Comparison of ENCODE assay signal across 1 cellular context in genomic region chr11:74135516-74135840, GRCh38.
A peak's percentile ranks its signal among the peaks of the same experiment; 100 is the strongest.
TF ChIP-seq lines count a peak whose summit lies in the region.

No MANE protein-coding gene starts in this region.

TF ChIP-seq in K562, 482 proteins besides CTCF, POLR2A, EP300 and RAD21:
- TF ChIP-seq, protein P1, sequence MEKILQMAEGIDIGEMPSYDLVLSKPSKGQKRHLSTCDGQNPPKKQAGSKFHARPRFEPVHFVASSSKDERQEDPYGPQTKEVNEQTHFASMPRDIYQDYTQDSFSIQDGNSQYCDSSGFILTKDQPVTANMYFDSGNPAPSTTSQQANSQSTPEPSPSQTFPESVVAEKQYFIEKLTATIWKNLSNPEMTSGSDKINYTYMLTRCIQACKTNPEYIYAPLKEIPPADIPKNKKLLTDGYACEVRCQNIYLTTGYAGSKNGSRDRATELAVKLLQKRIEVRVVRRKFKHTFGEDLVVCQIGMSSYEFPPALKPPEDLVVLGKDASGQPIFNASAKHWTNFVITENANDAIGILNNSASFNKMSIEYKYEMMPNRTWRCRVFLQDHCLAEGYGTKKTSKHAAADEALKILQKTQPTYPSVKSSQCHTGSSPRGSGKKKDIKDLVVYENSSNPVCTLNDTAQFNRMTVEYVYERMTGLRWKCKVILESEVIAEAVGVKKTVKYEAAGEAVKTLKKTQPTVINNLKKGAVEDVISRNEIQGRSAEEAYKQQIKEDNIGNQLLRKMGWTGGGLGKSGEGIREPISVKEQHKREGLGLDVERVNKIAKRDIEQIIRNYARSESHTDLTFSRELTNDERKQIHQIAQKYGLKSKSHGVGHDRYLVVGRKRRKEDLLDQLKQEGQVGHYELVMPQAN (IDR thresholded peaks at IDR 0.05; ENCODE audit: borderline replicate concordance), result no peak
- no peak for TF ChIP-seq ZNF197 (CRISPR knock-in tag; IDR thresholded peaks at IDR 0.05; ENCODE audit: low read depth)
- TF ChIP-seq, protein P2, sequence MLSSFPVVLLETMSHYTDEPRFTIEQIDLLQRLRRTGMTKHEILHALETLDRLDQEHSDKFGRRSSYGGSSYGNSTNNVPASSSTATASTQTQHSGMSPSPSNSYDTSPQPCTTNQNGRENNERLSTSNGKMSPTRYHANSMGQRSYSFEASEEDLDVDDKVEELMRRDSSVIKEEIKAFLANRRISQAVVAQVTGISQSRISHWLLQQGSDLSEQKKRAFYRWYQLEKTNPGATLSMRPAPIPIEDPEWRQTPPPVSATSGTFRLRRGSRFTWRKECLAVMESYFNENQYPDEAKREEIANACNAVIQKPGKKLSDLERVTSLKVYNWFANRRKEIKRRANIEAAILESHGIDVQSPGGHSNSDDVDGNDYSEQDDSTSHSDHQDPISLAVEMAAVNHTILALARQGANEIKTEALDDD (IDR thresholded peaks at IDR 0.05), result 0 out of 2 replicates have a peak, but pooled peaks have one; percentile 27
- TF ChIP-seq AFF4 (CRISPR knock-in tag; IDR thresholded peaks at IDR 0.05), result no peak
- TF ChIP-seq, protein P3, sequence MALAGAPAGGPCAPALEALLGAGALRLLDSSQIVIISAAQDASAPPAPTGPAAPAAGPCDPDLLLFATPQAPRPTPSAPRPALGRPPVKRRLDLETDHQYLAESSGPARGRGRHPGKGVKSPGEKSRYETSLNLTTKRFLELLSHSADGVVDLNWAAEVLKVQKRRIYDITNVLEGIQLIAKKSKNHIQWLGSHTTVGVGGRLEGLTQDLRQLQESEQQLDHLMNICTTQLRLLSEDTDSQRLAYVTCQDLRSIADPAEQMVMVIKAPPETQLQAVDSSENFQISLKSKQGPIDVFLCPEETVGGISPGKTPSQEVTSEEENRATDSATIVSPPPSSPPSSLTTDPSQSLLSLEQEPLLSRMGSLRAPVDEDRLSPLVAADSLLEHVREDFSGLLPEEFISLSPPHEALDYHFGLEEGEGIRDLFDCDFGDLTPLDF (CRISPR knock-in tag; IDR thresholded peaks at IDR 0.05), result no peak
- no peak for TF ChIP-seq PTBP1 (IDR thresholded peaks at IDR 0.05; ENCODE audit: low read depth, low read length)
- TF ChIP-seq MAFK (IDR thresholded peaks at IDR 0.05; ENCODE audit: low read length), result no peak
